In genomic region chr17:27578718-27579085, GRCh38 we compare ENCODE assay signal across 8 cellular contexts. TPM values are rescaled to one million over a fixed set of nuclear protein-coding genes. Genes with fewer than 3 reads are reported as not detected.
DNase-seq lines count a peak whose midpoint lies in the region; ATAC-seq and TF ChIP-seq lines count a peak whose summit lies in the region.

No MANE protein-coding gene starts in this region.

- no peaks in the 10 kb centered on the region for H3K9me3 ChIP-seq in gastroesophageal sphincter

- H3K27ac ChIP-seq in gastroesophageal sphincter, result no peak overlapping the region

- peak; percentile 42 for DNase-seq in OCI-M1 (lab: John Stamatoyannopoulos, UW)
- peak; percentile 39 for DNase-seq in epithelial cell of esophagus (ENCODE audit: low read depth)
- DNase-seq in HT-29 (ENCODE audit: low spot score), result no peak
- DNase-seq in GDM1 (lab: John Stamatoyannopoulos, UW), result no peak
- no peak for DNase-seq in NCI-H524 treated with DMSO at 0.1 percent for 48 hours (lab: John Stamatoyannopoulos, UW)

- no peak overlapping the region for H3K4me3 ChIP-seq in epithelial cell of esophagus (ENCODE audit: low read length)
- no peak overlapping the region for H3K4me3 ChIP-seq in gastroesophageal sphincter

- TF ChIP-seq EP300 in gastroesophageal sphincter (IDR thresholded peaks at IDR 0.05), result no peak

- peaks cover 0 to 26% (median 0%) of the 10 kb centered on the region in 3 donors for H3K4me1 ChIP-seq in gastroesophageal sphincter

- ATAC-seq in GM18498 (IDR thresholded peaks at IDR 0.05; ENCODE audit: unreplicated experiment) (peak; percentile 68), GM21825 (IDR thresholded peaks at IDR 0.05; ENCODE audit: unreplicated experiment) (peak; percentile 67), gastroesophageal sphincter (no peak)

- TF ChIP-seq CTCF in epithelial cell of esophagus (IDR thresholded peaks at IDR 0.05; ENCODE audit: insufficient read depth, low read depth, low read length, missing control alignments), result no peak
- TF ChIP-seq CTCF in gastroesophageal sphincter (IDR thresholded peaks at IDR 0.05), result no peak

- no peaks in the 10 kb centered on the region for H3K27me3 ChIP-seq in gastroesophageal sphincter

- 57% methylated on average over 1 of the region's 4 CpGs; no CpG with 5 or more reads in 1 of the 2 donors for WGBS in gastroesophageal sphincter (ENCODE audit: low coverage in 1 of 2), 2 donors

- no peak for TF ChIP-seq POLR2A in gastroesophageal sphincter (IDR thresholded peaks at IDR 0.05)

- peaks cover 0 to 14% of the 10 kb centered on the region in 2 donors for H3K36me3 ChIP-seq in gastroesophageal sphincter

RNA-seq across cellular contexts. Expression of gene LGALS9, which starts 52.3 kb away (rescaled TPM):
- total RNA-seq in HT-29 (2014; rRNA removed; shearing (Covaris generic)), result 58.5 and 61.4 TPM in 2 replicates
- 10 to 100 TPM in 3 of 4 donors, 1 to 10 TPM in 1; 8.7 to 62.0 (median 27.2) TPM for total RNA-seq in gastroesophageal sphincter

Comparison
In these comparisons a context has a peak if more than half of its experiments do, and no peak if none do; other contexts are left out.
1. DNase-seq: peak in OCI-M1 (single experiment) and epithelial cell of esophagus (single experiment); none in HT-29 (single experiment), GDM1 (single experiment) and NCI-H524 treated with DMSO at 0.1 percent for 48 hours (single experiment).